Comparison of ENCODE assay signal across 25 cellular contexts in the genomic region with DNA sequence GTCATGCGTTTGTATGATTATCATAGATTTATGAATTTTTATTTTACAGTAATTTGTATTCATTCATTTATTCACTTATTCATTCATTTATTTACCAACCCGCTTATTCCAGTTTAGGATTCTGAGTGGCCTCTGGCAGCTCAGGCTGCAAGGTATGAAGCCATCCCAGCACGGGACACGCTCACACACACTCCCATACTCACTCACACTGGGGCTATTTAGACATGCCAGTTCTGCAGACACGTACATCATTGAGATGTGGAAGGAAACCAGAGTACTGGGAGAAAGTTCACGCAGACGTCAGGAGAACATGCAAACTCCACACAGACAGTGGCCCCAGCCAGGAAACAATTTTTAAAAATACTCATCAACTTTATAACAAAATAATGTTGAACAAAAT.
"Had no signal": no experiment of that assay in that cellular context is flagged by ENCODE, and none has a peak within 500 bp of the region (broad histone marks: within the 10 kb centered on the region; RNA-seq: fewer than 3 reads in every experiment).

No MANE protein-coding gene starts in this region.

- H3K27ac ChIP-seq: cardiac muscle cell, coronary artery, gastrocnemius medialis, prostate gland, right lobe of liver, stomach, thyroid gland had no signal

- ATAC-seq: gastrocnemius medialis; left colon; naive thymus-derived CD8-positive, alpha-beta T cell; right lobe of liver had no signal

- H3K27me3 ChIP-seq: cardiac muscle cell, gastrocnemius medialis, right lobe of liver, stomach, thyroid gland had no signal

- H3K4me1 ChIP-seq: prostate gland had no signal

- H3K36me3 ChIP-seq: cardiac muscle cell, gastrocnemius medialis, prostate gland, right lobe of liver, stomach, thyroid gland had no signal

- H3K36me3 Mint-ChIP-seq: memory B cell, type B pancreatic cell had no signal

- H3K4me3 ChIP-seq: cardiac muscle cell, coronary artery, gastrocnemius medialis, lung, prostate gland, right lobe of liver, stomach, thyroid gland had no signal

- H3K27ac Mint-ChIP-seq: memory B cell; naive thymus-derived CD8-positive, alpha-beta T cell; nephron progenitor cell; type B pancreatic cell had no signal

- DNase-seq: foreskin fibroblast; gastrocnemius medialis; head of caudate nucleus; hippocampal formation; kidney glomerular epithelial cell; left colon; midbrain; naive thymus-derived CD8-positive, alpha-beta T cell; nephron progenitor cell; nucleus accumbens; right lobe of liver; small intestine; stimulated activated CD4-positive, alpha-beta T cell treated with anti-CD3 and anti-CD28 coated beads, Interleukin-12 subunit alpha, Interleukin-12 subunit beta, amount 100 ng/mL, for 4 hours; stimulated activated CD4-positive, alpha-beta T cell treated with anti-CD3 and anti-CD28 coated beads, Interleukin-1b, Interleukin-23, amount 100 ng/mL, for 48 hours; stimulated activated CD4-positive, alpha-beta T cell treated with anti-CD3 and anti-CD28 coated beads, Interleukin-4, amount 100 ng/mL, for 1 hour; stimulated activated CD8-positive, alpha-beta memory T cell treated with anti-CD3 and anti-CD28 coated beads, Interleukin-4, amount 100 ng/mL, for 48 hours; stimulated activated naive CD4-positive, alpha-beta T cell treated with Interleukin-2 at 50 U/mL for 16 hours; stomach; thyroid gland had no signal

- H3K9me3 Mint-ChIP-seq: memory B cell; naive thymus-derived CD8-positive, alpha-beta T cell; nephron progenitor cell; type B pancreatic cell had no signal

- H3K4me3 Mint-ChIP-seq: memory B cell; naive thymus-derived CD8-positive, alpha-beta T cell; nephron progenitor cell; type B pancreatic cell had no signal

- H3K9me3 ChIP-seq: gastrocnemius medialis, prostate gland, right lobe of liver, stomach, thyroid gland had no signal
